1 cellular context compared by ENCODE assay signal in the genomic region with DNA sequence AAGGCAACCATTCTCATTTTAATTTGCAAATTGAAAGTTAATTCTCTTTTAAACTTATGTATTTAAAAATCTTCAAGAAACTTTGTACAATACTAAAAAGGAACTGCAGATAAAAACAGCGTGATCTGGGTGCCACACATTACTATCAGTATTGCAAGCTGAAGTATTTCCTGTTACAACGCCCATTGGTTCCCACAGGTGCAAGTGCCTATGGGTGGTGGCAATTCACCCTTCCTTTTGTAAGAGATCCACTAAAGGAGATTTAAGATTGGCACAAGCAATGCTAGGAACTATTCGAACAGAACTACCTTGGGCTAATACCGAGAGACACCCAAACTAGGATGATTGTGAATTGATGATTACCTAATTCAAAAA.
TF ChIP-seq lines count a peak whose summit lies in the region.

No MANE protein-coding gene starts in this region.

TF ChIP-seq in GM23338, 12 proteins besides CTCF, POLR2A, EP300 and RAD21 (continued from another document):
- TF ChIP-seq, protein P1, sequence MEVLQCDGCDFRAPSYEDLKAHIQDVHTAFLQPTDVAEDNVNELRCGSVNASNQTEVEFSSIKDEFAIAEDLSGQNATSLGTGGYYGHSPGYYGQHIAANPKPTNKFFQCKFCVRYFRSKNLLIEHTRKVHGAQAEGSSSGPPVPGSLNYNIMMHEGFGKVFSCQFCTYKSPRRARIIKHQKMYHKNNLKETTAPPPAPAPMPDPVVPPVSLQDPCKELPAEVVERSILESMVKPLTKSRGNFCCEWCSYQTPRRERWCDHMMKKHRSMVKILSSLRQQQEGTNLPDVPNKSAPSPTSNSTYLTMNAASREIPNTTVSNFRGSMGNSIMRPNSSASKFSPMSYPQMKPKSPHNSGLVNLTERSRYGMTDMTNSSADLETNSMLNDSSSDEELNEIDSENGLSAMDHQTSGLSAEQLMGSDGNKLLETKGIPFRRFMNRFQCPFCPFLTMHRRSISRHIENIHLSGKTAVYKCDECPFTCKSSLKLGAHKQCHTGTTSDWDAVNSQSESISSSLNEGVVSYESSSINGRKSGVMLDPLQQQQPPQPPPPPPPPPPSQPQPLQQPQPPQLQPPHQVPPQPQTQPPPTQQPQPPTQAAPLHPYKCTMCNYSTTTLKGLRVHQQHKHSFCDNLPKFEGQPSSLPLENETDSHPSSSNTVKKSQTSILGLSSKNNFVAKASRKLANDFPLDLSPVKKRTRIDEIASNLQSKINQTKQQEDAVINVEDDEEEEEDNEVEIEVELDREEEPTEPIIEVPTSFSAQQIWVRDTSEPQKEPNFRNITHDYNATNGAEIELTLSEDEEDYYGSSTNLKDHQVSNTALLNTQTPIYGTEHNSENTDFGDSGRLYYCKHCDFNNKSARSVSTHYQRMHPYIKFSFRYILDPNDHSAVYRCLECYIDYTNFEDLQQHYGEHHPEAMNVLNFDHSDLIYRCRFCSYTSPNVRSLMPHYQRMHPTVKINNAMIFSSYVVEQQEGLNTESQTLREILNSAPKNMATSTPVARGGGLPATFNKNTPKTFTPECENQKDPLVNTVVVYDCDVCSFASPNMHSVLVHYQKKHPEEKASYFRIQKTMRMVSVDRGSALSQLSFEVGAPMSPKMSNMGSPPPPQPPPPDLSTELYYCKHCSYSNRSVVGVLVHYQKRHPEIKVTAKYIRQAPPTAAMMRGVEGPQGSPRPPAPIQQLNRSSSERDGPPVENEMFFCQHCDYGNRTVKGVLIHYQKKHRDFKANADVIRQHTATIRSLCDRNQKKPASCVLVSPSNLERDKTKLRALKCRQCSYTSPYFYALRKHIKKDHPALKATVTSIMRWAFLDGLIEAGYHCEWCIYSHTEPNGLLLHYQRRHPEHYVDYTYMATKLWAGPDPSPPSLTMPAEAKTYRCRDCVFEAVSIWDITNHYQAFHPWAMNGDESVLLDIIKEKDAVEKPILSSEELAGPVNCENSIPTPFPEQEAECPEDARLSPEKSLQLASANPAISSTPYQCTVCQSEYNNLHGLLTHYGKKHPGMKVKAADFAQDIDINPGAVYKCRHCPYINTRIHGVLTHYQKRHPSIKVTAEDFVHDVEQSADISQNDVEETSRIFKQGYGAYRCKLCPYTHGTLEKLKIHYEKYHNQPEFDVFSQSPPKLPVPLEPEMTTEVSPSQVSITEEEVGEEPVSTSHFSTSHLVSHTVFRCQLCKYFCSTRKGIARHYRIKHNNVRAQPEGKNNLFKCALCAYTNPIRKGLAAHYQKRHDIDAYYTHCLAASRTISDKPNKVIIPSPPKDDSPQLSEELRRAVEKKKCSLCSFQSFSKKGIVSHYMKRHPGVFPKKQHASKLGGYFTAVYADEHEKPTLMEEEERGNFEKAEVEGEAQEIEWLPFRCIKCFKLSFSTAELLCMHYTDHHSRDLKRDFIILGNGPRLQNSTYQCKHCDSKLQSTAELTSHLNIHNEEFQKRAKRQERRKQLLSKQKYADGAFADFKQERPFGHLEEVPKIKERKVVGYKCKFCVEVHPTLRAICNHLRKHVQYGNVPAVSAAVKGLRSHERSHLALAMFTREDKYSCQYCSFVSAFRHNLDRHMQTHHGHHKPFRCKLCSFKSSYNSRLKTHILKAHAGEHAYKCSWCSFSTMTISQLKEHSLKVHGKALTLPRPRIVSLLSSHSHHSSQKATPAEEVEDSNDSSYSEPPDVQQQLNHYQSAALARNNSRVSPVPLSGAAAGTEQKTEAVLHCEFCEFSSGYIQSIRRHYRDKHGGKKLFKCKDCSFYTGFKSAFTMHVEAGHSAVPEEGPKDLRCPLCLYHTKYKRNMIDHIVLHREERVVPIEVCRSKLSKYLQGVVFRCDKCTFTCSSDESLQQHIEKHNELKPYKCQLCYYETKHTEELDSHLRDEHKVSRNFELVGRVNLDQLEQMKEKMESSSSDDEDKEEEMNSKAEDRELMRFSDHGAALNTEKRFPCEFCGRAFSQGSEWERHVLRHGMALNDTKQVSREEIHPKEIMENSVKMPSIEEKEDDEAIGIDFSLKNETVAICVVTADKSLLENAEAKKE (CRISPR knock-in tag; IDR thresholded peaks at IDR 0.05): no peak
- TF ChIP-seq POLR2AphosphoS5 (IDR thresholded peaks at IDR 0.05; ENCODE audit: low read depth): no peak
